9 cellular contexts compared by ENCODE assay signal in the genomic region with DNA sequence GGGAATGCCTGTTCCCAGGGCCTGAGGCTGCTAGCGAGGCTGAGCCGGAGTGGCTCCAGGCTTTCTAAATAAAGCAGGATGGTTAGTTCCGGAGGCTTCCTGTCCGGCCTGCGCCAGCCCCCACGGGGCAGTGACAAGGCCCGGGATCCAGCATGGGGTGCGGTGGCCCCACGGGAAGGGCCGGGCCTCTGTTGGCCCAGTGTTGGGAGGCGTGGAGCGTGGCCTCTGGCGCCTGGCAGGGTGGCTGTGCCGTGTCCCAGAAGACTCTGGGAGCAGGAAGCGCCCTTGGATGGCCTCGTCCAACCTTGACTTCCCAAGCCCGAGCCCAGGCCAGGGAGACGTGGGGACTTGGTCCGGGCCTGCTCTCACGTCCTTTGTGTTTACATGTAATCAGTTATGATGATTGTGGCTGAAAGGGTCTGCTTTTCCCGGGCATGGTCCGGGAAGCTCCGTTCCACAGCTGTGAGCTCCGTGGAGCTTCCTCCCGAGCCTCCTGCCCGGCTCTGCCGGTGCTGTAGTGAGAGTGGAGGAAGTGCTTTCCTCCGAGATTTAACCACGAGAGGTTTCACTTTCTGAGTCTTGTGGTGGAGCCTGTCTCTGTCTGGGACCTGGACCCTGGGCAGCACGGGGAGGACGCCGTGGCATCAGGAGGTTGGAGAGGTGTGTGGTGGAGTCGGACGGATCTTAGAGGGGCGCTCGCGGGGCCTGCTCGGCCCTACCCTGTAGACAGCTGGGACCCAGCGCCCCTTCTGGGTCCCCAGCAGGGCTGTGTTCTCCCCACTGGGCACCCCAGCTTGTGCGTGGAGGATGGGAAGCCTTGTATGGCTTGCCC. TPM values are rescaled to one million over a fixed set of nuclear protein-coding genes. Genes with fewer than 3 reads are reported as not detected.
A peak's percentile ranks its signal among the peaks of the same experiment; 100 is the strongest.
DNase-seq lines count a peak whose midpoint lies in the region; ATAC-seq and TF ChIP-seq lines count a peak whose summit lies in the region.
"Had no signal": no experiment of that assay in that cellular context is flagged by ENCODE, and none has a peak within 500 bp of the region (broad histone marks: within the 10 kb centered on the region; RNA-seq: fewer than 3 reads in every experiment).

No MANE protein-coding gene starts in this region.

- TF ChIP-seq POLR2A in Peyer's patch (IDR thresholded peaks at IDR 0.05) = no peak

- ATAC-seq in naive thymus-derived CD4-positive, alpha-beta T cell = peak; percentile 32
- no peak for ATAC-seq in HG02981 (IDR thresholded peaks at IDR 0.05; ENCODE audit: unreplicated experiment)
- no peak for ATAC-seq in activated naive CD4-positive, alpha-beta T cell treated with anti-CD3 and anti-CD28 coated beads, Interleukin-2, amount 50 U/mL, for 72 hours

- no peaks in the 10 kb centered on the region for H3K9me3 ChIP-seq in Peyer's patch
- H3K9me3 ChIP-seq in naive thymus-derived CD4-positive, alpha-beta T cell (ENCODE audit: control insufficient read depth in 2 of 3, low read length in 3 of 3) = no peaks in the 10 kb centered on the region

- H3K4me1 Mint-ChIP-seq in naive thymus-derived CD4-positive, alpha-beta T cell = peaks cover 20 to 44% (median 28%) of the 10 kb centered on the region in 7 donors

- peaks cover 0 to 36% (median 5%) of the 10 kb centered on the region in 5 donors for H3K27me3 Mint-ChIP-seq in naive thymus-derived CD4-positive, alpha-beta T cell

- TF ChIP-seq CTCF in AG10803 (conservative IDR thresholded peaks at IDR 0.05; ENCODE audit: low read length) (no peak), Peyer's patch (IDR thresholded peaks at IDR 0.05) (no peak), epithelial cell of proximal tubule (conservative IDR thresholded peaks at IDR 0.05; ENCODE audit: low read depth, low read length) (no peak)

- peak; percentile 43 for DNase-seq in AG10803 (ENCODE audit: low read depth)
- DNase-seq in Peyer's patch = peak; percentile 29 to 80 (median 70)
- no peak for DNase-seq in epithelial cell of proximal tubule (ENCODE audit: low read depth)
- peak in 5 of 9 donors; percentile 31 to 53 (median 41) for DNase-seq in naive thymus-derived CD4-positive, alpha-beta T cell
- DNase-seq in mucosa of gallbladder (ENCODE audit: low spot score) = no peak
- DNase-seq in NCI-H1092 (lab: John Stamatoyannopoulos, UW) = no peak
- DNase-seq in activated naive CD4-positive, alpha-beta T cell treated with anti-CD3 and anti-CD28 coated beads, Interleukin-2, amount 50 U/mL, for 72 hours (ENCODE audit: low spot score in 2 of 2) = no peak
- DNase-seq: activated gamma-delta T cell had no signal

- H3K9me3 Mint-ChIP-seq in naive thymus-derived CD4-positive, alpha-beta T cell = no peaks in the 10 kb centered on the region
- H3K9me3 Mint-ChIP-seq in activated naive CD4-positive, alpha-beta T cell treated with anti-CD3 and anti-CD28 coated beads, Interleukin-2, amount 50 U/mL, for 72 hours = no peaks in the 10 kb centered on the region

- H3K36me3 Mint-ChIP-seq in naive thymus-derived CD4-positive, alpha-beta T cell = no peaks in the 10 kb centered on the region
- no peaks in the 10 kb centered on the region for H3K36me3 Mint-ChIP-seq in activated naive CD4-positive, alpha-beta T cell treated with anti-CD3 and anti-CD28 coated beads, Interleukin-2, amount 50 U/mL, for 72 hours

- CTCF ChIA-PET in naive thymus-derived CD4-positive, alpha-beta T cell (lab: Charles Lee) = interaction anchor here (1.4 kb wide), 1 partner anchor 10 kb away, joined by 4 read pairs; no protein-coding TSS in a partner anchor

- POLR2A ChIA-PET in naive thymus-derived CD4-positive, alpha-beta T cell (lab: Charles Lee) = interaction anchor here (1.2 kb wide), 1 partner anchor 18 kb away, joined by 4 read pairs; no protein-coding TSS in a partner anchor

- H3K27me3 ChIP-seq in Peyer's patch = no peaks in the 10 kb centered on the region
- H3K27me3 ChIP-seq in naive thymus-derived CD4-positive, alpha-beta T cell (ENCODE audit: control insufficient read depth in 2 of 2, insufficient read depth in 2 of 2, low read length in 2 of 2) = peaks cover 0 to 5% of the 10 kb centered on the region in 2 donors

- no peaks in the 10 kb centered on the region for H3K36me3 ChIP-seq in Peyer's patch
- H3K36me3 ChIP-seq in naive thymus-derived CD4-positive, alpha-beta T cell (ENCODE audit: control insufficient read depth in 2 of 3, insufficient read depth in 3 of 3, low read length in 3 of 3) = no peaks in the 10 kb centered on the region

- peaks cover under 1 to 76% (median 35%) of the 10 kb centered on the region in 4 donors for H3K4me1 ChIP-seq in Peyer's patch
- peaks cover 20 to 41% of the 10 kb centered on the region in 2 donors for H3K4me1 ChIP-seq in naive thymus-derived CD4-positive, alpha-beta T cell (ENCODE audit: control insufficient read depth in 2 of 2, insufficient read depth in 2 of 2, low read length in 2 of 2)

- H3K4me3 ChIP-seq in AG10803 (ENCODE audit: low read length) (peak overlapping the region; percentile 84), Peyer's patch (peak overlapping the region; percentile 22 to 95 (median 72)), epithelial cell of proximal tubule (ENCODE audit: low read depth, low read length) (peak overlapping the region; percentile 34)
- peak overlapping the region; percentile 38 for H3K4me3 ChIP-seq in naive thymus-derived CD4-positive, alpha-beta T cell (ENCODE audit: low read length)

- peak overlapping the region; percentile 65 to 96 (median 86) for H3K27ac ChIP-seq in Peyer's patch
- H3K27ac ChIP-seq in naive thymus-derived CD4-positive, alpha-beta T cell (ENCODE audit: low read depth, low read length) = peak overlapping the region; percentile 53

- H3K4me3 Mint-ChIP-seq in naive thymus-derived CD4-positive, alpha-beta T cell = peak overlapping the region; percentile 21 to 97 (median 86)

- intact Hi-C loops in naive thymus-derived CD4-positive, alpha-beta T cell (cut with micrococcal nuclease) = no loop called here

- H3K27ac Mint-ChIP-seq in naive thymus-derived CD4-positive, alpha-beta T cell = peak overlapping the region in 8 of 9 donors; percentile 52 to 93 (median 83)
- peak overlapping the region in 1 of 2 donors; percentile 69 for H3K27ac Mint-ChIP-seq in activated naive CD4-positive, alpha-beta T cell treated with anti-CD3 and anti-CD28 coated beads, Interleukin-2, amount 50 U/mL, for 72 hours

RNA-seq across cellular contexts. Expression of gene GNA11, which starts 4.6 kb away (rescaled TPM):
- total RNA-seq in Peyer's patch (100 to 1,000 TPM; 120 to 557 (median 456) TPM), epithelial cell of proximal tubule (40.5 and 75.6 TPM in 2 replicates), mucosa of gallbladder (93.2 TPM)
- total RNA-seq in naive thymus-derived CD4-positive, alpha-beta T cell = 10 to 100 TPM in 1 of 5 experiments, 1 to 10 TPM in 4; 1.2 to 11.2 (median 7.2) TPM
- polyA plus RNA-seq in naive thymus-derived CD4-positive, alpha-beta T cell = 1 to 10 TPM in 1 of 2 donors, under 1 TPM in 1; 0.92 to 1.3 TPM
- 10 to 100 TPM in 1 of 2 donors, 1 to 10 TPM in 1; 3.1 to 11.4 TPM for total RNA-seq in activated naive CD4-positive, alpha-beta T cell treated with anti-CD3 and anti-CD28 coated beads, Interleukin-2, amount 50 U/mL, for 72 hours

RNA-seq across cellular contexts. Expression of gene TLE5, which starts 36.4 kb away (rescaled TPM):
- total RNA-seq in Peyer's patch (100 to 1,000 TPM; 134 to 366 (median 289) TPM), epithelial cell of proximal tubule (238 and 310 TPM in 2 replicates), mucosa of gallbladder (629 TPM)
- 1,000 to 10,000 TPM in 2 of 5 experiments, 100 to 1,000 TPM in 3; 658 to 1,102 (median 755) TPM for total RNA-seq in naive thymus-derived CD4-positive, alpha-beta T cell
- polyA plus RNA-seq in naive thymus-derived CD4-positive, alpha-beta T cell = 100 to 1,000 TPM; 643 to 982 TPM
- 100 to 1,000 TPM; 335 to 405 TPM for total RNA-seq in activated naive CD4-positive, alpha-beta T cell treated with anti-CD3 and anti-CD28 coated beads, Interleukin-2, amount 50 U/mL, for 72 hours

RNA-seq across cellular contexts. Expression of gene GNA15, which starts 37.1 kb away (rescaled TPM):
- 10 to 100 TPM in 1 of 4 donors, 1 to 10 TPM in 2, not detected in 1; 1.2 to 12.4 (median 1.5) TPM for total RNA-seq in Peyer's patch
- total RNA-seq in epithelial cell of proximal tubule = 1.2 TPM in 2 replicates
- 100 to 1,000 TPM in 1 of 5 experiments, 10 to 100 TPM in 1, 1 to 10 TPM in 1, under 1 TPM in 2; 0.73 to 131 (median 6.6) TPM for total RNA-seq in naive thymus-derived CD4-positive, alpha-beta T cell
- under 1 TPM in 1 of 2 donors, not detected in 1; 0.09 TPM for polyA plus RNA-seq in naive thymus-derived CD4-positive, alpha-beta T cell
- 6.4 TPM for total RNA-seq in mucosa of gallbladder
- total RNA-seq in activated naive CD4-positive, alpha-beta T cell treated with anti-CD3 and anti-CD28 coated beads, Interleukin-2, amount 50 U/mL, for 72 hours = 100 to 1,000 TPM in 1 of 2 donors, 1 to 10 TPM in 1; 3.0 to 105 TPM

Comparison
In these comparisons a context has a peak if more than half of its experiments do, and no peak if none do; other contexts are left out.
1. DNase-seq: peak in AG10803 (single experiment), Peyer's patch (3 of 3) and naive thymus-derived CD4-positive, alpha-beta T cell (5 of 9); none in epithelial cell of proximal tubule (single experiment), mucosa of gallbladder (single experiment), NCI-H1092 (single experiment) and activated naive CD4-positive, alpha-beta T cell treated with anti-CD3 and anti-CD28 coated beads, Interleukin-2, amount 50 U/mL, for 72 hours (0 of 2).
2. H3K4me3 ChIP-seq: peak in every context shown above with its lines; median percentile 84 in AG10803; 72 in Peyer's patch; 38 in naive thymus-derived CD4-positive, alpha-beta T cell; 34 in epithelial cell of proximal tubule.